ENCODE assay signal across 24 cellular contexts in the genomic region with DNA sequence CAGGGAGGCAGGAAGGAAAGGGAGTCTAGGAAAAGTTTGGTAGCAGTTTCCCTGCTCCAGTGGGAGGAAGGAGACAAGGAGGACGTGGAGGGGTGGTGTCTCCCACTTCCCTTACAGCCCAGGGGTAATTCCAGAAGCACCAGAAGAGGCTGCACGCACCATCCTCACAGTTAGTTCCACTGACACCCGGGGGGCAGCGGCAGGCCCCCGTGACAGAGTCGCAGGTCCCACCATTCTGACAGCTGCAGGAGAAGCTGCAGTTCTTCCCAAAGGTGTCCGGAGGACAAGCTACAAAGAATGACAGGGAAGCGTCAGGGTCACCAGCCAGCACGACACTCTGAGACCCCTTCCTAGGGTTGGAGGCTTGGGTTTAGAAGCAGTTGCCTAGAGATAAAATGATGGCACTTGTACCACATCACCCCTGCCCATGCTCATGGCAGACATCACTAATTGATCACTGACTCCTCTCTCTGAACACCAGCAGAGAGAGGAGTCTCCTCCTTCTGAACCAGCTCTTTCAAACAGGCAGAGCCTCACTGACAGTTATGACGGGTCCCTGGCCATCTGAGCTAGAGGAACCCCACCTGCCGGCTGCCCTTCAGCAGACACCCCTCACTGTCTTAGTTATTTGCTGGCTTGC. TPM values are rescaled to one million over a fixed set of nuclear protein-coding genes. Genes with fewer than 3 reads are reported as not detected.
"Had no signal": no experiment of that assay in that cellular context is flagged by ENCODE, and none has a peak within 500 bp of the region (broad histone marks: within the 10 kb centered on the region; RNA-seq: fewer than 3 reads in every experiment).

No MANE protein-coding gene starts in this region.

- H3K4me3 Mint-ChIP-seq: mesothelial cell of epicardium; naive B cell; natural killer cell; nephron progenitor cell; stimulated activated naive B cell treated with anti-CD40 and anti-IgM and Interleukin-4, amounts not matched to agents 10 μg/mL and 1 μg/mL and 100 μg/mL, for 72 hours had no signal

- H3K36me3 Mint-ChIP-seq: naive B cell, natural killer cell had no signal

- H3K4me1 ChIP-seq: right lobe of liver, stomach, testis, transverse colon had no signal

- DNase-seq: islet precursor cell; left ventricle myocardium inferior; mesendoderm; naive B cell; natural killer cell; nephron progenitor cell; ovary; right lobe of liver; stimulated activated CD4-positive, alpha-beta T cell treated with anti-CD3 and anti-CD28 coated beads, Interleukin-1b, Interleukin-23, amount 100 ng/mL, for 48 hours; stimulated activated CD4-positive, alpha-beta T cell treated with anti-CD3 and anti-CD28 coated beads, Interleukin-2, amount 100 ng/mL, for 48 hours; stimulated activated naive B cell treated with anti-CD40 and anti-IgM and Interleukin-4, amounts not matched to agents 10 μg/mL and 1 μg/mL and 100 μg/mL, for 72 hours; stimulated activated naive CD8-positive, alpha-beta T cell treated with anti-CD3 and anti-CD28 coated beads, Interleukin-15, Interleukin-2, amounts not matched to agents 100 U/mL and 50 U/mL, for 24 hours; stomach; testis; thyroid gland; transverse colon had no signal

- H3K27ac ChIP-seq: left ventricle myocardium inferior, ovary, right atrium auricular region, right lobe of liver, stomach, testis, thyroid gland, transverse colon, upper lobe of left lung, vagina had no signal

- H3K36me3 ChIP-seq: left ventricle myocardium inferior, ovary, right atrium auricular region, right lobe of liver, thyroid gland, transverse colon, vagina had no signal

- H3K4me1 Mint-ChIP-seq: mesothelial cell of epicardium, natural killer cell, nephron progenitor cell had no signal

- H3K9me3 ChIP-seq: left ventricle myocardium inferior, ovary, right atrium auricular region, right lobe of liver, stomach, testis, thyroid gland, transverse colon, upper lobe of left lung, vagina had no signal

- H3K9me3 Mint-ChIP-seq: mesothelial cell of epicardium; naive B cell; natural killer cell; nephron progenitor cell; stimulated activated naive B cell treated with anti-CD40 and anti-IgM and Interleukin-4, amounts not matched to agents 10 μg/mL and 1 μg/mL and 100 μg/mL, for 72 hours had no signal

- H3K4me3 ChIP-seq: left ventricle myocardium inferior, lung, ovary, right atrium auricular region, right lobe of liver, smooth muscle cell, stomach, testis, thyroid gland, transverse colon, upper lobe of left lung, vagina had no signal

- H3K27ac Mint-ChIP-seq: mesothelial cell of epicardium; natural killer cell; nephron progenitor cell; progenitor cell of endocrine pancreas; stimulated activated naive B cell treated with anti-CD40 and anti-IgM and Interleukin-4, amounts not matched to agents 10 μg/mL and 1 μg/mL and 100 μg/mL, for 72 hours had no signal

- H3K27me3 Mint-ChIP-seq: naive B cell; progenitor cell of endocrine pancreas; stimulated activated naive B cell treated with anti-CD40 and anti-IgM and Interleukin-4, amounts not matched to agents 10 μg/mL and 1 μg/mL and 100 μg/mL, for 72 hours had no signal

- H3K4me2 ChIP-seq: smooth muscle cell had no signal

- H3K27me3 ChIP-seq: ovary, right atrium auricular region, right lobe of liver, stomach, testis, thyroid gland, transverse colon, upper lobe of left lung, vagina had no signal

RNA-seq across cellular contexts. Expression of a gene that starts 53.3 kb away (rescaled TPM):
- total RNA-seq: mononuclear cell, natural killer cell had no signal
